In the genomic region with DNA sequence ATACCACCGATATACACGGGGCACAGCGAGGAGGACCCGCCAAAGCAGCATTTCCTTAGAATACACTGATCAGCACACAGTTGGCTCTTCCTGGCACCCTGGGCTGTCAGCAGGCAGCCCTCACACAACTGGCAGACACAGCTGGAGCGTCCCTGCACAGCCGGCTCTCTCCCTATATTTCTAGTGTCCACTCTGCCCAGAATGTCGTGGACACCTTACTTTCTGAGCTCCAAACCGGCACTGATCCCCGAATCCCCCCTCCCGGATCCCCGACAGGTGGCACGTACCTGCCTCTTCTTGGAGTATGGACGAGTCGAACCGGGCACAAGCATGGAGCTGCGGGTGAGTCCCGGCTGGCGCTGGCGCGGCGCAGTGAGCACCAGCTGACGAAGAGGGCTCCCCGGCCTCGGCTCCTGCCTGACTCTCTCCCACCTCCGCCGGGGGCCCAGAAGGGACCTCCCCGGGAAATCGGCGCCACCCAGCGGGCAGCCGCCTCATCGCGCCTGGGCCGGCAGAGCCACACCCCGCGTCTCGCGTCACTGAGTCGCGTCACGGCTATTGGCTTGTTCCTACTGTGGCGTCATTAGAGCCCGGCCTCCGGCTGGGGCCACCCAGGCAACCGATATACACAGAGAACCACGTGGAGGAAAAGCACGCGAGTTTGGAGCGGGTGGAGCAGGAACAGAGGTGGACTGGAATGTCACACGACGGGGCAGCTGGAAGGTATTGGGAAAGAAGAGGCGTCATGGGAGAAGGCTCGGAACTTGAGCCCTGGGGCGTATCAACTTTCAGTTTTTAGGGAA, we compare ENCODE assay signal across 8 cellular contexts. TPM values are rescaled to one million over a fixed set of nuclear protein-coding genes. Genes with fewer than 3 reads are reported as not detected.
DNase-seq lines count a peak whose midpoint lies in the region; ATAC-seq, FAIRE-seq and TF ChIP-seq lines count a peak whose summit lies in the region.

A gene with protein sequence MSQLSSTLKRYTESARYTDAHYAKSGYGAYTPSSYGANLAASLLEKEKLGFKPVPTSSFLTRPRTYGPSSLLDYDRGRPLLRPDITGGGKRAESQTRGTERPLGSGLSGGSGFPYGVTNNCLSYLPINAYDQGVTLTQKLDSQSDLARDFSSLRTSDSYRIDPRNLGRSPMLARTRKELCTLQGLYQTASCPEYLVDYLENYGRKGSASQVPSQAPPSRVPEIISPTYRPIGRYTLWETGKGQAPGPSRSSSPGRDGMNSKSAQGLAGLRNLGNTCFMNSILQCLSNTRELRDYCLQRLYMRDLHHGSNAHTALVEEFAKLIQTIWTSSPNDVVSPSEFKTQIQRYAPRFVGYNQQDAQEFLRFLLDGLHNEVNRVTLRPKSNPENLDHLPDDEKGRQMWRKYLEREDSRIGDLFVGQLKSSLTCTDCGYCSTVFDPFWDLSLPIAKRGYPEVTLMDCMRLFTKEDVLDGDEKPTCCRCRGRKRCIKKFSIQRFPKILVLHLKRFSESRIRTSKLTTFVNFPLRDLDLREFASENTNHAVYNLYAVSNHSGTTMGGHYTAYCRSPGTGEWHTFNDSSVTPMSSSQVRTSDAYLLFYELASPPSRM (minus strand): TSS at position 505 of the 803 bp plus-strand sequence. CDS start 8,210 bp downstream, outside the sequence.

- POLR2A ChIA-PET in T-cell (lab: Charles Lee): no interaction called here

- H3K27ac Mint-ChIP-seq in T-cell (peak within 1 kb of the TSS in 1 of 2 donors; percentile 29), type B pancreatic cell (no peak within 1 kb of the TSS)

- no peak for TF ChIP-seq POLR2A in GM12891 (IDR thresholded peaks at IDR 0.05; ENCODE audit: low read depth, low read length)

- no peaks in the 10 kb centered on the region for H3K36me3 ChIP-seq in heart right ventricle

- peak; percentile 93 for ATAC-seq in HG02884 (IDR thresholded peaks at IDR 0.05; ENCODE audit: unreplicated experiment)
- ATAC-seq in T-cell (replicated peaks in 1 of 4): peak; percentile 98 to 100 (median 98)
- peak; percentile 87 to 98 (median 94) for ATAC-seq in heart right ventricle

- 0 to 1% methylated on average over 54 of the region's 54 CpGs for WGBS in heart right ventricle, 2 donors

- DNase-seq in GM12891 (ENCODE audit: insufficient read length, low spot score): peak; percentile 89
- DNase-seq in NCI-H146 treated with DMSO at 0.1 percent for 48 hours (lab: John Stamatoyannopoulos, UW; ENCODE audit: unreplicated experiment): peak; percentile 94
- peak; percentile 91 to 99 (median 95) for DNase-seq in T-cell
- DNase-seq in amniotic epithelial cell (ENCODE audit: low read depth): peak; percentile 93
- DNase-seq in heart right ventricle: peak; percentile 95 to 97
- peak; percentile 97 for DNase-seq in pons (ENCODE audit: low spot score)
- DNase-seq in type B pancreatic cell (ENCODE audit: extremely low spot score, unreplicated experiment): peak; percentile 97

- H3K4me3 Mint-ChIP-seq in T-cell (no peak within 1 kb of the TSS), type B pancreatic cell (no peak within 1 kb of the TSS)

- peaks cover 9 to 40% (median 28%) of the 10 kb centered on the region in 9 donors for H3K4me1 ChIP-seq in heart right ventricle

- H3K9me3 ChIP-seq in heart right ventricle: no peaks in the 10 kb centered on the region

- intact Hi-C loops in heart right ventricle (cut with DNase I): loop anchor here in 6 of 10 donors (2.0 to 10.0 kb wide), 4 partner anchors 25 to 93 kb away; a partner anchor contains a TSS

- peak within 1 kb of the TSS; percentile 5 to 66 (median 52) for H3K4me3 ChIP-seq in heart right ventricle

- H3K27me3 Mint-ChIP-seq in T-cell (no peaks in the 10 kb centered on the region), type B pancreatic cell (peaks cover 7% of the 10 kb centered on the region)

- H3K36me3 Mint-ChIP-seq in T-cell (no peaks in the 10 kb centered on the region), type B pancreatic cell (no peaks in the 10 kb centered on the region)

- H3K4me1 Mint-ChIP-seq in T-cell (peaks cover 0 to 5% (median 5%) of the 10 kb centered on the region in 3 donors), type B pancreatic cell (ENCODE audit: unreplicated experiment) (peaks cover 15% of the 10 kb centered on the region)

- TF ChIP-seq CTCF in heart right ventricle (IDR thresholded peaks at IDR 0.05) (peak; percentile 78 to 99 (median 94)), type B pancreatic cell (conservative IDR thresholded peaks at IDR 0.05) (peak; percentile 89)

- peak within 1 kb of the TSS in 9 of 10 donors; percentile 62 to 83 (median 73) for H3K27ac ChIP-seq in heart right ventricle

- CTCF ChIA-PET in T-cell (lab: Charles Lee): interaction anchor here (0.6 to 2.4 kb wide), 6 partner anchors 11 to 809 kb away, joined by 3 to 19 read pairs (median 5); a partner anchor contains a TSS

- H3K9me3 Mint-ChIP-seq in T-cell: no peaks in the 10 kb centered on the region
- no peaks in the 10 kb centered on the region for H3K9me3 Mint-ChIP-seq in type B pancreatic cell

- peaks cover 0 to 4% (median 0%) of the 10 kb centered on the region in 7 donors for H3K27me3 ChIP-seq in heart right ventricle

- peak; percentile 97 for FAIRE-seq in GM12891 (lab: Jason Lieb, UNC)

TF ChIP-seq in GM12891, 5 proteins besides CTCF, POLR2A, EP300 and RAD21:
- TF ChIP-seq TAF1 (IDR thresholded peaks at IDR 0.05; ENCODE audit: low read depth, low read length): no peak
- no peak for TF ChIP-seq POU2F2 (IDR thresholded peaks at IDR 0.05; ENCODE audit: low read depth, low read length)
- peak; percentile 38 for TF ChIP-seq PAX5 (IDR thresholded peaks at IDR 0.05; ENCODE audit: insufficient read depth, low read length, severe bottlenecking)

RNA-seq across cellular contexts. Expression of the gene that starts here (rescaled TPM):
- polyA plus RNA-seq in GM12891 (2012; ENCODE audit: low read depth, missing spikeins): 0.04 TPM
- total RNA-seq in T-cell (1 to 10 TPM in 1 of 5 donors, under 1 TPM in 4; 0.13 to 3.2 (median 0.44) TPM), heart right ventricle (100 to 1,000 TPM in 9 of 10 donors, 10 to 100 TPM in 1; 87.0 to 183 (median 136) TPM), type B pancreatic cell (ENCODE audit: low replicate concordance) (7.4 and 8.2 TPM in 2 replicates)
- 10 to 100 TPM; 42.0 to 64.9 TPM for polyA plus RNA-seq in heart right ventricle

Comparison
In these comparisons a context has a peak if more than half of its experiments do, and no peak if none do; other contexts are left out.
1. Peak in every context shown above with its lines: DNase-seq, ATAC-seq, H3K4me3 ChIP-seq and H3K27ac ChIP-seq.